ENCODE assay signal across 26 cellular contexts in genomic region chr12:89261982-89262381, GRCh38.
DNase-seq lines count a peak whose midpoint lies in the region; ATAC-seq and TF ChIP-seq lines count a peak whose summit lies in the region.
"Had no signal": no experiment of that assay in that cellular context is flagged by ENCODE, and none has a peak within 500 bp of the region (broad histone marks: within the 10 kb centered on the region; RNA-seq: fewer than 3 reads in every experiment).

No MANE protein-coding gene starts in this region.

- H3K4me1 Mint-ChIP-seq in effector memory CD8-positive, alpha-beta T cell (ENCODE audit: low read depth in 2 of 2): peaks cover 0 to 4% of the 10 kb centered on the region in 2 donors
- H3K4me1 Mint-ChIP-seq: CD8-positive, alpha-beta memory T cell; central memory CD8-positive, alpha-beta T cell; T-helper 17 cell had no signal

- no peaks in the 10 kb centered on the region for H3K9me2 ChIP-seq in PC-3 (replicated peaks; ENCODE audit: low read length)

- no TSS peak for BruUV-seq in PC-3 (replicated peaks; lab: Mats Ljungman, UMichigan)

- DNase-seq in HuH-7 (ENCODE audit: low spot score): peak; percentile 12
- peak; percentile 25 for DNase-seq in PC-3
- peak; percentile 26 for DNase-seq in fibroblast of gingiva (ENCODE audit: low read depth)
- DNase-seq in myocyte (ENCODE audit: low read depth): peak; percentile 76
- DNase-seq in effector memory CD8-positive, alpha-beta T cell: no peak
- no peak for DNase-seq in medulla oblongata (ENCODE audit: extremely low spot score)
- DNase-seq in NCI-H524 (lab: John Stamatoyannopoulos, UW): no peak
- DNase-seq: activated CD4-positive, alpha-beta T cell treated with anti-CD3 and anti-CD28 coated beads, Interleukin-2, amount 50 U/mL, for 48 hours; activated T-cell treated with anti-CD3 and anti-CD28 coated beads, Interleukin-2, amount 50 U/mL, for 48 hours; CD8-positive, alpha-beta memory T cell; DMS 273 treated with DMSO at 0.1 percent for 48 hours; EL; left ventricle myocardium inferior; MG63; natural killer cell; NCI-H2029 treated with DMSO at 0.1 percent for 48 hours; Right ventricle myocardium superior; stimulated activated naive CD4-positive, alpha-beta T cell; T-helper 17 cell; upper lobe of left lung had no signal

- H3K4me3 ChIP-seq in PC-3 (ENCODE audit: low read length): no peak overlapping the region
- H3K4me3 ChIP-seq: HAP-1, left ventricle myocardium inferior, MG63, smooth muscle cell, upper lobe of left lung had no signal

- no peaks in the 10 kb centered on the region for H3K36me3 ChIP-seq in PC-3 (ENCODE audit: low read depth, low read length)
- H3K36me3 ChIP-seq: HAP-1, left ventricle myocardium inferior, MG63, upper lobe of left lung had no signal

- no peaks in the 10 kb centered on the region for H3K36me3 Mint-ChIP-seq in effector memory CD8-positive, alpha-beta T cell (ENCODE audit: insufficient read depth)
- H3K36me3 Mint-ChIP-seq: mesothelial cell of epicardium, natural killer cell had no signal

- no peak overlapping the region for H3K9ac ChIP-seq in PC-3 (ENCODE audit: low read length)

- H3F3A ChIP-seq in PC-3 (ENCODE audit: low read length, unreplicated experiment): no peaks in the 10 kb centered on the region

- no peaks in the 10 kb centered on the region for H3K79me2 ChIP-seq in PC-3 (ENCODE audit: low read length)

- ATAC-seq in PC-3: no peak; the same call in 1 of the 2 replicates
- ATAC-seq in effector memory CD8-positive, alpha-beta T cell (replicated peaks): no peak
- ATAC-seq in GM21526 (IDR thresholded peaks at IDR 0.05; ENCODE audit: low FRiP score, unreplicated experiment): no peak
- ATAC-seq: Panc1, T-helper 17 cell had no signal

- H2AFZ ChIP-seq in PC-3 (ENCODE audit: low read length): no peak overlapping the region

- POLR2A ChIA-PET in PC-3 (lab: Charles Lee; ENCODE audit: unreplicated experiment): no interaction called here

- CTCF ChIA-PET in PC-3 (lab: Charles Lee): no interaction called here

- intact Hi-C loops in PC-3 (cut with micrococcal nuclease): loop anchor here (10.0 kb wide), 1 partner anchor 203 kb away; no protein-coding TSS in a partner anchor

- H3K27ac ChIP-seq in PC-3 (ENCODE audit: low read length): no peak overlapping the region
- H3K27ac ChIP-seq: left ventricle myocardium inferior, upper lobe of left lung had no signal

- H3K27me3 Mint-ChIP-seq in effector memory CD8-positive, alpha-beta T cell: no peaks in the 10 kb centered on the region
- H3K27me3 Mint-ChIP-seq: T-helper 17 cell had no signal

- no peaks in the 10 kb centered on the region for H4K20me1 ChIP-seq in PC-3 (ENCODE audit: low read length)

- no peaks in the 10 kb centered on the region for H3K9me3 ChIP-seq in PC-3 (ENCODE audit: low read length)
- H3K9me3 ChIP-seq: HAP-1, upper lobe of left lung had no signal

- H3K27me3 ChIP-seq in PC-3 (ENCODE audit: low read length): no peaks in the 10 kb centered on the region
- H3K27me3 ChIP-seq: MG63, upper lobe of left lung had no signal

- no peak overlapping the region for H3K4me3 Mint-ChIP-seq in effector memory CD8-positive, alpha-beta T cell
- H3K4me3 Mint-ChIP-seq: CD8-positive, alpha-beta memory T cell; central memory CD8-positive, alpha-beta T cell; mesothelial cell of epicardium; natural killer cell; T-helper 17 cell had no signal

- no peak overlapping the region for H3K4me2 ChIP-seq in PC-3 (ENCODE audit: low read length)
- H3K4me2 ChIP-seq: smooth muscle cell had no signal

- no peak overlapping the region for H3K27ac Mint-ChIP-seq in effector memory CD8-positive, alpha-beta T cell
- H3K27ac Mint-ChIP-seq: mesothelial cell of epicardium, natural killer cell, T-helper 17 cell had no signal

- peaks cover 20% of the 10 kb centered on the region for H3K4me1 ChIP-seq in PC-3 (ENCODE audit: insufficient read depth, low read length)
- H3K4me1 ChIP-seq: HAP-1 had no signal

- no peak for TF ChIP-seq CTCF in PC-3 (conservative IDR thresholded peaks at IDR 0.05; ENCODE audit: low read depth, low read length)

- H3K9me3 Mint-ChIP-seq in effector memory CD8-positive, alpha-beta T cell: peaks cover 4 to 7% of the 10 kb centered on the region in 2 donors
- H3K9me3 Mint-ChIP-seq: CD8-positive, alpha-beta memory T cell had no signal

Comparison
In these comparisons a context has a peak if more than half of its experiments do, and no peak if none do; other contexts are left out.
1. DNase-seq: peak in HuH-7 (single experiment), PC-3 (single experiment), fibroblast of gingiva (single experiment) and myocyte (single experiment); none in effector memory CD8-positive, alpha-beta T cell (0 of 3), medulla oblongata (single experiment) and NCI-H524 (0 of 2).